Comparison of ENCODE assay signal across 8 cellular contexts in genomic region chr1:204446413-204447111, GRCh38. TPM values are rescaled to one million over a fixed set of nuclear protein-coding genes. Genes with fewer than 3 reads are reported as not detected.
A peak's percentile ranks its signal among the peaks of the same experiment; 100 is the strongest.
DNase-seq lines count a peak whose midpoint lies in the region; ATAC-seq, FAIRE-seq and TF ChIP-seq lines count a peak whose summit lies in the region.

No MANE protein-coding gene starts in this region.

- no peaks in the 10 kb centered on the region for H3K9me3 ChIP-seq in neutrophil

- TF ChIP-seq CTCF in AG09319 (IDR thresholded peaks at IDR 0.05; ENCODE audit: low read depth, low read length) (peak; percentile 66), LNCaP clone FGC (IDR thresholded peaks at IDR 0.05; ENCODE audit: control insufficient read depth, extremely low read depth, insufficient read depth) (peak; percentile 79), fibroblast of villous mesenchyme (IDR thresholded peaks at IDR 0.05; ENCODE audit: insufficient read depth, low read depth, low read length) (peak; percentile 74), neutrophil (IDR thresholded peaks at IDR 0.05) (peak; percentile 20)

- H3K4me1 Mint-ChIP-seq in activated T-helper 17 cell treated with anti-CD3 and anti-CD28 coated beads, Interleukin-2, amount 50 U/mL, for 72 hours: peaks cover 46% of the 10 kb centered on the region

- no peaks in the 10 kb centered on the region for H3K27me3 ChIP-seq in neutrophil

- ATAC-seq in activated T-helper 17 cell treated with anti-CD3 and anti-CD28 coated beads, Interleukin-2, amount 50 U/mL, for 72 hours (replicated peaks): peak; percentile 61

- H3K36me3 ChIP-seq in neutrophil: no peaks in the 10 kb centered on the region

- peaks cover 87% of the 10 kb centered on the region for H3K36me3 Mint-ChIP-seq in activated T-helper 17 cell treated with anti-CD3 and anti-CD28 coated beads, Interleukin-2, amount 50 U/mL, for 72 hours (ENCODE audit: low read depth)

- H3K4me1 ChIP-seq in neutrophil (ENCODE audit: control insufficient read depth in 1 of 2, insufficient read depth in 1 of 2, low read depth in 1 of 2, low read length in 1 of 2): no peaks in the 10 kb centered on the region

- no peak for DNase-seq in AG09319 (ENCODE audit: extremely low read depth, low read depth)
- peak; percentile 86 for DNase-seq in GM19239 (ENCODE audit: insufficient read length, low spot score)
- DNase-seq in LNCaP clone FGC (ENCODE audit: low read depth): no peak
- DNase-seq in RKO (ENCODE audit: low spot score): peak; percentile 63
- peak; percentile 62 for DNase-seq in fibroblast of villous mesenchyme (ENCODE audit: low read depth)
- peak; percentile 88 for DNase-seq in superior temporal gyrus (ENCODE audit: extremely low spot score)

- H3K9me3 Mint-ChIP-seq in activated T-helper 17 cell treated with anti-CD3 and anti-CD28 coated beads, Interleukin-2, amount 50 U/mL, for 72 hours: no peaks in the 10 kb centered on the region

- peak; percentile 92 for FAIRE-seq in GM19239 (lab: Jason Lieb, UNC)

- H3K27ac ChIP-seq in neutrophil: no peak overlapping the region

- no peak overlapping the region for H3K4me3 ChIP-seq in LNCaP clone FGC (ENCODE audit: low read depth, low read length)
- H3K4me3 ChIP-seq in fibroblast of villous mesenchyme (ENCODE audit: low read depth, low read length): no peak overlapping the region
- H3K4me3 ChIP-seq in neutrophil (ENCODE audit: low read depth in 1 of 2, low read length in 1 of 2): no peak overlapping the region

- peak overlapping the region; percentile 37 for H3K4me3 Mint-ChIP-seq in activated T-helper 17 cell treated with anti-CD3 and anti-CD28 coated beads, Interleukin-2, amount 50 U/mL, for 72 hours

- H3K27ac Mint-ChIP-seq in activated T-helper 17 cell treated with anti-CD3 and anti-CD28 coated beads, Interleukin-2, amount 50 U/mL, for 72 hours: peak overlapping the region; percentile 91

- no peaks in the 10 kb centered on the region for H3K27me3 Mint-ChIP-seq in activated T-helper 17 cell treated with anti-CD3 and anti-CD28 coated beads, Interleukin-2, amount 50 U/mL, for 72 hours

RNA-seq across cellular contexts. Expression of gene PPP1R15B, which starts 34.9 kb away (rescaled TPM):
- total RNA-seq in activated T-helper 17 cell treated with anti-CD3 and anti-CD28 coated beads, Interleukin-2, amount 50 U/mL, for 72 hours: 10 to 100 TPM; 63.9 to 71.6 TPM
- total RNA-seq in fibroblast of villous mesenchyme: 35.1 and 49.7 TPM in 2 replicates

RNA-seq across cellular contexts. Expression of gene PIK3C2B, which starts 48.0 kb away (rescaled TPM):
- 10 to 100 TPM; 31.0 to 67.6 TPM for total RNA-seq in activated T-helper 17 cell treated with anti-CD3 and anti-CD28 coated beads, Interleukin-2, amount 50 U/mL, for 72 hours
- 7.3 and 8.4 TPM in 2 replicates for total RNA-seq in fibroblast of villous mesenchyme

Comparison
In these comparisons a context has a peak if more than half of its experiments do, and no peak if none do; other contexts are left out.
1. DNase-seq: peak in GM19239 (single experiment), RKO (single experiment), fibroblast of villous mesenchyme (single experiment) and superior temporal gyrus (single experiment); none in AG09319 (single experiment) and LNCaP clone FGC (single experiment).
2. CTCF ChIP-seq: peak in every context shown above with its lines; median percentile 79 in LNCaP clone FGC; 74 in fibroblast of villous mesenchyme; 66 in AG09319; 20 in neutrophil.